ENCODE assay signal across 1 cellular context in genomic region chr11:115522302-115522701, GRCh38.
TF ChIP-seq lines count a peak whose summit lies in the region.

No MANE protein-coding gene starts in this region.

TF ChIP-seq in WTC11, 78 proteins besides CTCF, POLR2A, EP300 and RAD21 (continued from another document):
- no peak for TF ChIP-seq AFF4 (CRISPR knock-in tag; IDR thresholded peaks at IDR 0.05; ENCODE audit: borderline replicate concordance)
- no peak for TF ChIP-seq ZNF281 (CRISPR knock-in tag; IDR thresholded peaks at IDR 0.05)
